In the genomic region with DNA sequence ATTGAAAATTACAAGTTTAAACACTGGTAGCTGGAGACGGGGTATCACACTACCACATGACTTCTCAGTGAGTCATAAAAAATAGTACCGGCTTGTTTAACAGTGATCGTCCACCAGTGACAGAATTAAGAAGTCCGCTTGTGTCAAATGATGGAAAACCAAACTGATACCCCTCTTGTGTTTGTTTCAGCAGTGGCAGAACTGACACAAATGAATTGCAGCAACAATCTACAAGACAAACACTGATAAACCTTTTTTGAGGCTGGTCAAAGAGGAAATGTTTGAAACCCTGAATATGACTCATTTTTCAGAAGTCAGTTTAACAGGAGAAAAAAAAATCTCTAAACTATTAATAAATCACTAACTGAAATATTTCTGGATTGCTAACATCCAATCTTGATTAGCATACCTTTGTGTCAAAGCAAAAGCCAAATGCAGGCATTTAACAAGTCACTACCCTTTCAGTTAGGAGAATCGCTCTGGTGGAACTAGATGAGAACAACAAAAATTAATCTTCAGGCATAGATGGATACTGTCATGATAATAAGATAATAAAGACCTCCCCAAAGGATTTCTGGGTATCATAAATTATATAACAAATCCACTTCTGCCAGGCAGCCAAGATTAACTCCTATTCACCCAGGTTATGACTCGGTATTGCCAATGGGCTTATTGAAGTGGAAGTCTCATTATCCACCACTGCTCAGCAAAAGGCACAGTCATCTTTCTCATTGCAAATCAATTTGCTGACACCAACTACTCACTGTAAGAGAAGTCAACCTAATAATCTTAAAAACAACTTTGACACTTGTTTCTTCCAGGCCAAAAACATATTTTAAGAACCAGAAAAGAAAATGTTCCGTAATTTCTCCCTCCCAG, we compare ENCODE assay signal across 9 cellular contexts. TPM values are rescaled to one million over a fixed set of nuclear protein-coding genes. Genes with fewer than 3 reads are reported as not detected.
DNase-seq lines count a peak whose midpoint lies in the region; ATAC-seq and TF ChIP-seq lines count a peak whose summit lies in the region.
"Had no signal": no experiment of that assay in that cellular context is flagged by ENCODE, and none has a peak within 500 bp of the region (broad histone marks: within the 10 kb centered on the region; RNA-seq: fewer than 3 reads in every experiment).

No MANE protein-coding gene starts in this region.

- H3F3A ChIP-seq in GM23248 (ENCODE audit: insufficient read depth) = peaks cover 41% of the 10 kb centered on the region

- H3K27ac Mint-ChIP-seq in activated naive CD8-positive, alpha-beta T cell = peak overlapping the region; percentile 16

- peaks cover 6% of the 10 kb centered on the region; the same call in 1 of the 2 replicates for H3K36me3 ChIP-seq in GM23248 (ENCODE audit: low read depth)
- H3K36me3 ChIP-seq in left lung = no peaks in the 10 kb centered on the region

- CTCF ChIA-PET in AG04450 (lab: Charles Lee) = no interaction called here

- H3K9ac ChIP-seq in GM23248 = peak overlapping the region; percentile 28; the same call in 1 of the 2 replicates

- H4K20me1 ChIP-seq in GM23248 (ENCODE audit: insufficient read depth) = peaks cover 21% of the 10 kb centered on the region; the same call in 1 of the 2 replicates

- no peaks in the 10 kb centered on the region for H3K9me2 ChIP-seq in GM23248 (ENCODE audit: insufficient read depth)

- H3K4me3 ChIP-seq in AG04450 (ENCODE audit: low read depth, low read length) (peak overlapping the region; percentile 21), GM23248 (peak overlapping the region; percentile 45), left lung (no peak overlapping the region), lower leg skin (ENCODE audit: low read depth, poor library complexity, severe bottlenecking) (no peak overlapping the region)

- no peak for DNase-seq in AG04450 (ENCODE audit: low read depth, low spot score)
- peak; percentile 58 for DNase-seq in GM23248
- no peak for DNase-seq in left lung
- DNase-seq in lower leg skin (ENCODE audit: low spot score in 2 of 2) = no peak
- DNase-seq in SIG-M5 treated with dmso at 0.1 percent for 504 hours (lab: John Stamatoyannopoulos, UW; ENCODE audit: unreplicated experiment) = no peak

- TF ChIP-seq POLR2A in lower leg skin (IDR thresholded peaks at IDR 0.05) = no peak

- H3K79me2 ChIP-seq in GM23248 (ENCODE audit: insufficient read depth) = peaks cover 100% of the 10 kb centered on the region

- H2AFZ ChIP-seq in GM23248 = no peak overlapping the region

- ATAC-seq in left lung = peak; percentile 27
- no peak for ATAC-seq in esophagus mucosa
- ATAC-seq in GM21515 (IDR thresholded peaks at IDR 0.05; ENCODE audit: unreplicated experiment) = no peak

- TF ChIP-seq CTCF in AG04450 (IDR thresholded peaks at IDR 0.05; ENCODE audit: low read depth, low read length) (no peak), left lung (IDR thresholded peaks at IDR 0.05) (no peak), lower leg skin (IDR thresholded peaks at IDR 0.05) (no peak)

- peaks cover 42% of the 10 kb centered on the region for H3K4me1 Mint-ChIP-seq in activated naive CD8-positive, alpha-beta T cell (ENCODE audit: low read depth)

- peak overlapping the region; percentile 79 for H3K27ac ChIP-seq in AG04450 (ENCODE audit: low read depth, low read length)
- peak overlapping the region; percentile 46 for H3K27ac ChIP-seq in GM23248
- H3K27ac ChIP-seq in left lung = peak overlapping the region; percentile 38 to 65

- H3K4me3 Mint-ChIP-seq in activated naive CD8-positive, alpha-beta T cell = no peak overlapping the region
- H3K4me3 Mint-ChIP-seq: central memory CD8-positive, alpha-beta T cell had no signal

- no peaks in the 10 kb centered on the region for H3K9me3 Mint-ChIP-seq in activated naive CD8-positive, alpha-beta T cell (ENCODE audit: low read depth)
- H3K9me3 Mint-ChIP-seq: central memory CD8-positive, alpha-beta T cell had no signal

- H3K4me2 ChIP-seq in GM23248 (ENCODE audit: unreplicated experiment) = peak overlapping the region; percentile 71

- no peaks in the 10 kb centered on the region for H3K9me3 ChIP-seq in AG04450 (ENCODE audit: control insufficient read depth, insufficient read depth, low read length)
- H3K9me3 ChIP-seq in GM23248 (ENCODE audit: low read depth) = no peaks in the 10 kb centered on the region
- no peaks in the 10 kb centered on the region for H3K9me3 ChIP-seq in left lung

- H3K4me1 ChIP-seq in GM23248 (ENCODE audit: insufficient read depth) (peaks cover 39% of the 10 kb centered on the region), left lung (peaks cover 24 to 82% of the 10 kb centered on the region in 2 donors)

- peaks cover 9% of the 10 kb centered on the region for H3K36me3 Mint-ChIP-seq in activated naive CD8-positive, alpha-beta T cell

- no peaks in the 10 kb centered on the region for H3K27me3 Mint-ChIP-seq in activated naive CD8-positive, alpha-beta T cell
- H3K27me3 Mint-ChIP-seq: central memory CD8-positive, alpha-beta T cell had no signal

- POLR2A ChIA-PET in AG04450 (lab: Yijun Ruan, JAX) = interaction anchor here (0.6 kb wide), 1 partner anchor 21 kb away, joined by 3 read pairs; the partner anchor contains the start of genes DCUN1D3 and LYRM1

- in situ Hi-C loops in GM23248 (cut with MboI) = no loop called here

- H3K27me3 ChIP-seq in AG04450 (ENCODE audit: control insufficient read depth, insufficient read depth, low read length) (no peaks in the 10 kb centered on the region), GM23248 (replicated peaks; ENCODE audit: insufficient read depth) (no peaks in the 10 kb centered on the region), left lung (no peaks in the 10 kb centered on the region)

- intact Hi-C loops in left lung (cut with DNase I) (no loop called here), lower leg skin (cut with DNase I; ENCODE audit: low total_unique reads) (no loop called here)

- WGBS in GM23248 (ENCODE audit: low coverage in 1 of 2, low lambda C conversion rate in 2 of 2, missing lambda C conversion rate in 2 of 2), 2 experiments = 33% methylated on average over 7 of the region's 7 CpGs
- WGBS in lower leg skin, 2 donors = 27 to 28% methylated on average over 7 of the region's 7 CpGs

RNA-seq across cellular contexts. Expression of gene DCUN1D3, which starts 20.7 kb away (rescaled TPM):
- polyA plus RNA-seq in AG04450 (2011; rRNA removed) = 11.3 and 12.0 TPM in 2 replicates
- 30.8 and 36.5 TPM in 2 replicates for polyA minus RNA-seq in AG04450 (2011; rRNA and poly(A)+ RNA removed)
- 34.4 and 35.2 TPM in 2 replicates for total RNA-seq in GM23248 (2014; rRNA removed; shearing (Covaris generic))
- polyA plus RNA-seq in GM23248 (2016; fragmentation: Nextera tagmentation; extraction: Ambion mirVana) = 15.2 and 15.3 TPM in 2 replicates
- 10 to 100 TPM; 26.5 to 27.1 TPM for total RNA-seq in left lung
- 17.1 TPM for total RNA-seq in esophagus mucosa
- 10 to 100 TPM; 18.2 to 20.8 (median 18.3) TPM for total RNA-seq in lower leg skin

RNA-seq across cellular contexts. Expression of gene LYRM1, which starts 21.2 kb away (rescaled TPM):
- polyA plus RNA-seq in AG04450 (2011; rRNA removed) (32.3 and 41.1 TPM in 2 replicates), GM23248 (2016; fragmentation: Nextera tagmentation; extraction: Ambion mirVana) (37.6 and 40.9 TPM in 2 replicates)
- 17.9 and 19.1 TPM in 2 replicates for polyA minus RNA-seq in AG04450 (2011; rRNA and poly(A)+ RNA removed)
- 32.1 and 32.2 TPM in 2 replicates for total RNA-seq in GM23248 (2014; rRNA removed; shearing (Covaris generic))
- total RNA-seq in left lung (10 to 100 TPM; 28.0 to 28.7 TPM), esophagus mucosa (15.1 TPM), lower leg skin (10 to 100 TPM; 24.3 to 27.3 (median 25.5) TPM)

Comparison
In these comparisons a context has a peak if more than half of its experiments do, and no peak if none do; other contexts are left out.
1. H3K4me3 ChIP-seq: peak in AG04450 (single experiment) and GM23248 (single experiment); none in left lung (0 of 2) and lower leg skin (single experiment).
2. Peak in every context shown above with its lines, with median percentiles within 50 percentile points of each other: H3K27ac ChIP-seq.